Comparison of ENCODE assay signal across 1 cellular context in the genomic region with DNA sequence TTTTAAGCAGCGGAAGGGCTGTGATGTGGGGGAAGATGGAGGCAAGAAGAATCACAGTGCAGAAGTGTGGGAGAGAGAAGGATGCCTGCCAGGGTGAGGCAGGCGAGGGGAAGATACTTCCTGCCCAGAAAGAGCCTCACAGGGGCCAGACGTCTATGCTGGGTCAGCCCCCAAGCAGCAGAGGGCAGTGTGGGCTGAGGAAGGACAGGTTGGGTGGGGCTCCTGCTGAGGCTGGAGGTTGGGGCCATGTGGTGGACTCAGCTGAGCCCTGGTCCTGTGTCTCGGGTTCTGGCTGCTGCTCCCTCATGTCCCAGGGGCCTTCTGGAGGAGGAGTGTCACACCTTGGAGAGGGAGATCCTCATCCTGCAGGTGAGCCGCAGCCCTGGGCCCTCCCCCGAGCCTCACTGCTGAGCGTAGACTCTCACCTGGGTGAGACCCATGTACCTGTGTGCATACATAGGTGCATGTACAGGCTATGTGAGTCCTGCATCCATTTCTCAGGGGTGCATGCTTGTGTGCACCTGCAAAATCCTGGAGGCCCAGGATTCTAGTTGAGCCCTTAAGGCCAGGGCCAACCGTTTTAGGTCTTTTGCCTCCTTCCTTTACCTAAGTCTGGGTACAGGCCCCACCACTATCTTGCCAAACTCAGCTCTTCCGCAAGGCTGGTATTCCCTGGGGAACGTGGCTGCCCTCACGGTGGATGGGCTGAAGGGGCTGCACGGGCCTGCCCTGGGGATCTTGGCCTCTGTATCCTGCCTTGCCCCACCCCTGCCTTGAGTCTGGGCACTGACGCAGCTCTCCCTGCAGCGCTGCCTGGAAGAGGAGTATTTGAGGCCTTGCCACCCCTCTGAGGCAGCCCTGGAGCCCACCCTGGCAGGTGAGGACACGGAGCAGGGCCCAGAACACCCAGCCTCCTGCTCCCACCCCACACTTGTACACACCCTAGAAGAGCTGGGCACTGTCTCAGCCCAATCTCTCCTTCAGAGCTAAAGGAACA.
TF ChIP-seq lines count a peak whose summit lies in the region.

No MANE protein-coding gene starts in this region.

TF ChIP-seq in IMR-90, 13 proteins besides CTCF, POLR2A, EP300 and RAD21 (continued from another document):
- TF ChIP-seq, protein P1, sequence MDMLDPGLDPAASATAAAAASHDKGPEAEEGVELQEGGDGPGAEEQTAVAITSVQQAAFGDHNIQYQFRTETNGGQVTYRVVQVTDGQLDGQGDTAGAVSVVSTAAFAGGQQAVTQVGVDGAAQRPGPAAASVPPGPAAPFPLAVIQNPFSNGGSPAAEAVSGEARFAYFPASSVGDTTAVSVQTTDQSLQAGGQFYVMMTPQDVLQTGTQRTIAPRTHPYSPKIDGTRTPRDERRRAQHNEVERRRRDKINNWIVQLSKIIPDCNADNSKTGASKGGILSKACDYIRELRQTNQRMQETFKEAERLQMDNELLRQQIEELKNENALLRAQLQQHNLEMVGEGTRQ (IDR thresholded peaks at IDR 0.05; ENCODE audit: low read depth, low read length), result no peak
- no peak for TF ChIP-seq RCOR1 (IDR thresholded peaks at IDR 0.05; ENCODE audit: insufficient replicate concordance, low read length)
- TF ChIP-seq FOS (IDR thresholded peaks at IDR 0.05; ENCODE audit: low read depth, low read length), result no peak
- no peak for TF ChIP-seq RFX5 (IDR thresholded peaks at IDR 0.05; ENCODE audit: low read depth, low read length)
- no peak for TF ChIP-seq MAZ (IDR thresholded peaks at IDR 0.05; ENCODE audit: borderline replicate concordance, low read depth, low read length)
- TF ChIP-seq MXI1 (IDR thresholded peaks at IDR 0.05; ENCODE audit: borderline replicate concordance, low read depth, low read length), result no peak
- TF ChIP-seq, protein P2, sequence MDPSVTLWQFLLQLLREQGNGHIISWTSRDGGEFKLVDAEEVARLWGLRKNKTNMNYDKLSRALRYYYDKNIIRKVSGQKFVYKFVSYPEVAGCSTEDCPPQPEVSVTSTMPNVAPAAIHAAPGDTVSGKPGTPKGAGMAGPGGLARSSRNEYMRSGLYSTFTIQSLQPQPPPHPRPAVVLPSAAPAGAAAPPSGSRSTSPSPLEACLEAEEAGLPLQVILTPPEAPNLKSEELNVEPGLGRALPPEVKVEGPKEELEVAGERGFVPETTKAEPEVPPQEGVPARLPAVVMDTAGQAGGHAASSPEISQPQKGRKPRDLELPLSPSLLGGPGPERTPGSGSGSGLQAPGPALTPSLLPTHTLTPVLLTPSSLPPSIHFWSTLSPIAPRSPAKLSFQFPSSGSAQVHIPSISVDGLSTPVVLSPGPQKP (IDR thresholded peaks at IDR 0.05; ENCODE audit: borderline replicate concordance, low read depth, low read length), result no peak
- TF ChIP-seq CHD1 (IDR thresholded peaks at IDR 0.05; ENCODE audit: low read depth, low read length), result no peak
- TF ChIP-seq SMC3 (IDR thresholded peaks at IDR 0.05; ENCODE audit: low read depth, low read length), result no peak
